ENCODE assay signal across 19 cellular contexts in the genomic region with DNA sequence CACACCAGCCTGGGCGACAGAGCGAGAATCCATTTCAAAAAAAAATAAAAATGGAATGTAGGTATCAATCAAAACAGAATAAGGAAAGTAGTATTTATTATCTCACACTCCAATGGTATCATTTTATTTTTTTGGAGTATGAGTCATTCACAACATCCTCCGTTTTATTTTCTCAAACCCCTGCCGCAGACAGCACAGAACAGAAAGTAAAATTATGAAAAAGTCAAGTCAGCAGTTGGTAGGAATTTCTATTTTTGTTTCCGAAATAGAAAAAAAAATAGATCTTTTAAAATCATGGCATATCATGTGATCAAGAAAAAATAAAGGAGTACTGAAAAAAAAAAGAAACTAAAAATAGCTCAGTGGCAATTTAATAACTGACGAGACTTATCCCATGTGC.
"Had no signal": no experiment of that assay in that cellular context is flagged by ENCODE, and none has a peak within 500 bp of the region (broad histone marks: within the 10 kb centered on the region; RNA-seq: fewer than 3 reads in every experiment).

No MANE protein-coding gene starts in this region.

- ATAC-seq: activated naive CD8-positive, alpha-beta T cell treated with anti-CD3 and anti-CD28 coated beads, Interleukin-2, amount 50 U/mL, for 24 hours; activated T-helper 17 cell treated with anti-CD3 and anti-CD28 coated beads, Interleukin-2, amount 50 U/mL, for 72 hours; left colon; naive thymus-derived CD4-positive, alpha-beta T cell; stimulated activated effector memory CD8-positive, alpha-beta T cell treated with anti-CD3 and anti-CD28 coated beads, Interleukin-12 subunit alpha, Interleukin-12 subunit beta, amount 100 ng/mL, for 72 hours had no signal

- H3K36me3 ChIP-seq: ascending aorta, esophagus squamous epithelium had no signal

- H3K27me3 ChIP-seq: ascending aorta, esophagus squamous epithelium had no signal

- H3K4me3 ChIP-seq: ascending aorta, esophagus squamous epithelium, lung had no signal

- H3K27ac ChIP-seq: ascending aorta, esophagus squamous epithelium, parathyroid adenoma had no signal

- DNase-seq: activated CD4-positive, alpha-beta T cell treated with anti-CD3 and anti-CD28 coated beads for 1 hour; activated CD4-positive, alpha-beta T cell treated with anti-CD3 and anti-CD28 coated beads, Interleukin-2, amount 50 U/mL, for 4 hours; activated naive CD4-positive, alpha-beta T cell treated with anti-CD3 and anti-CD28 coated beads for 36 hours; activated naive CD8-positive, alpha-beta T cell treated with anti-CD3 and anti-CD28 coated beads, Interleukin-2, amount 50 U/mL, for 24 hours; central memory CD4-positive, alpha-beta T cell; cortex of kidney; effector CD4-positive, alpha-beta T cell; esophagus squamous epithelium; foreskin melanocyte; head of caudate nucleus; left colon; naive thymus-derived CD4-positive, alpha-beta T cell; T-helper 1 cell; T1000 had no signal
